9 cellular contexts compared by ENCODE assay signal in the genomic region with DNA sequence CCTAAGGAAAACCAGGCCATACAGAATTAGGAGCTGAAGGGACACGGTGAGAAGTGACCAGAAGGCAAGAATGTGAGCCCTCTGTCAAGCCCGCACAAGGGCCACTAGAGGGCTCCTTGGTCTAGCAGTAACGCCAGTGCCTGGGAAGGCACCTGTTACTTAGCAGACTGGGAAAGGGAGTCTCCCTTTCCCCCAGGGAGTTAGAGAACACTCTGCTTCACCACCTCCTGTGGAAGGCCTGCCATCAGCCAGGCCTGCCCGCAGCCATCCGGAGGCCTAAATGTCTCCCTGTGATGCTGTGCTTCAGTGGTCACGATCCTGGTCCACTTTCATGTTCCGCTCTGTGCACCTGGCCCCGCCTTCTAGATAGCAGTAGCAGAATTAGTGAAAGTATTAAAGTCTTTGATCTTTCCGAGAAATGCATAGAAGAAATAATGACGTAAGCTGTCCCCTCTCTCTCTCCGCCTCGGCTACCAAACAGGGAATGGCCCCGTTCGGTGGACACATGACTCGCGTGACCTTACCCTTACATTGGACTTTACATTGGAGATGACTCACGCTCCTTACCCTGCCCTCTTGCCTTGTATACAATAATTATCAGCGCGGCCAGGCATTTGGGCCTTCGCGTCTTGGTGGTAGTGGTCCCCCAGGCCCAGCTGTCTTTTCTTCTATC. TPM values are rescaled to one million over a fixed set of nuclear protein-coding genes. Genes with fewer than 3 reads are reported as not detected.
DNase-seq lines count a peak whose midpoint lies in the region; ATAC-seq and TF ChIP-seq lines count a peak whose summit lies in the region.
"Had no signal": no experiment of that assay in that cellular context is flagged by ENCODE, and none has a peak within 500 bp of the region (broad histone marks: within the 10 kb centered on the region; RNA-seq: fewer than 3 reads in every experiment).

No MANE protein-coding gene starts in this region.

- H3K9me3 ChIP-seq in mucosa of descending colon = no peaks in the 10 kb centered on the region

- no peak overlapping the region for H3K4me3 ChIP-seq in mucosa of descending colon

- DNase-seq in NCI-H1436 (lab: John Stamatoyannopoulos, UW) = peak; percentile 53
- no peak for DNase-seq in NCI-H1436 treated with DMSO at 0.1 percent for 48 hours (lab: John Stamatoyannopoulos, UW)
- peak; percentile 62 for DNase-seq in M059J (ENCODE audit: low read depth)
- peak; percentile 71 for DNase-seq in SK-MEL-5 (ENCODE audit: low read depth, low spot score)
- peak; percentile 54 for DNase-seq in ecto neural progenitor cell (ENCODE audit: low spot score)
- peak; percentile 55 to 75 (median 65) for DNase-seq in mucosa of descending colon
- DNase-seq in epidermal melanocyte (ENCODE audit: insufficient read length, low spot score) = no peak

- no peaks in the 10 kb centered on the region for H3K36me3 ChIP-seq in mucosa of descending colon (ENCODE audit: low read depth)

- TF ChIP-seq CTCF in mucosa of descending colon (IDR thresholded peaks at IDR 0.05) = peak; percentile 57

- H3K4me1 ChIP-seq in mucosa of descending colon (ENCODE audit: low read depth) = no peaks in the 10 kb centered on the region

- intact Hi-C loops in mucosa of descending colon (cut with DNase I, micrococcal nuclease) = no loop called here

- in situ Hi-C loops in SK-MEL-5 (cut with HindIII; ENCODE audit: low pct_unique_long_range_greater_than_20kb, low sequenced_read_pairs) = no loop called here

- peak; percentile 88 for ATAC-seq in mucosa of descending colon
- ATAC-seq in GM21737 (IDR thresholded peaks at IDR 0.05; ENCODE audit: unreplicated experiment) = no peak

RNA-seq across cellular contexts. Expression of a gene that starts 10.7 kb away (rescaled TPM):
- 436 and 441 TPM in 2 replicates for total RNA-seq in M059J (2014; rRNA removed; shearing (Covaris generic))
- total RNA-seq in SK-MEL-5 (2014; rRNA removed; shearing (Covaris generic)) = 722 and 833 TPM in 2 replicates
- polyA plus RNA-seq in SK-MEL-5 (2015; cell fraction: cytosol; rRNA removed) = 485 and 712 TPM in 2 replicates
- 152 and 162 TPM in 2 replicates for polyA plus RNA-seq in SK-MEL-5 (2015; cell fraction: nucleus; rRNA removed)
- total RNA-seq in mucosa of descending colon = 100 to 1,000 TPM; 284 to 441 (median 325) TPM

RNA-seq across cellular contexts. Expression of a gene that starts 33.9 kb away (rescaled TPM):
- 118 and 153 TPM in 2 replicates for total RNA-seq in M059J (2014; rRNA removed; shearing (Covaris generic))
- 159 and 175 TPM in 2 replicates for total RNA-seq in SK-MEL-5 (2014; rRNA removed; shearing (Covaris generic))
- 160 and 167 TPM in 2 replicates for polyA plus RNA-seq in SK-MEL-5 (2015; cell fraction: cytosol; rRNA removed)
- 492 and 512 TPM in 2 replicates for polyA plus RNA-seq in SK-MEL-5 (2015; cell fraction: nucleus; rRNA removed)
- total RNA-seq in mucosa of descending colon = 100 to 1,000 TPM; 248 to 349 (median 311) TPM

RNA-seq across cellular contexts. Expression of a gene that starts 49.6 kb away (rescaled TPM):
- total RNA-seq in M059J (2014; rRNA removed; shearing (Covaris generic)) = not detected in 2 replicates
- not detected in 2 replicates for total RNA-seq in SK-MEL-5 (2014; rRNA removed; shearing (Covaris generic))
- polyA plus RNA-seq in SK-MEL-5 (2015; cell fraction: cytosol; rRNA removed) = not detected in 2 replicates
- not detected in 2 replicates for polyA plus RNA-seq in SK-MEL-5 (2015; cell fraction: nucleus; rRNA removed)
- total RNA-seq in mucosa of descending colon = not detected
- total RNA-seq: CD4-positive, CD25-positive, alpha-beta regulatory T cell had no signal
- polyA plus RNA-seq: CD4-positive, CD25-positive, alpha-beta regulatory T cell had no signal

RNA-seq across cellular contexts. Expression of a gene that starts 56.9 kb away (rescaled TPM):
- 2.6 and 5.7 TPM in 2 replicates for total RNA-seq in M059J (2014; rRNA removed; shearing (Covaris generic))
- total RNA-seq in SK-MEL-5 (2014; rRNA removed; shearing (Covaris generic)) = 4.5 and 7.8 TPM in 2 replicates
- 11.8 and 12.9 TPM in 2 replicates for polyA plus RNA-seq in SK-MEL-5 (2015; cell fraction: cytosol; rRNA removed)
- polyA plus RNA-seq in SK-MEL-5 (2015; cell fraction: nucleus; rRNA removed) = 23.4 and 26.8 TPM in 2 replicates
- total RNA-seq in mucosa of descending colon = 10 to 100 TPM; 17.3 to 34.6 (median 23.1) TPM

Comparison
In these comparisons a context has a peak if more than half of its experiments do, and no peak if none do; other contexts are left out.
1. DNase-seq: peak in NCI-H1436 (single experiment), M059J (single experiment), SK-MEL-5 (single experiment), ecto neural progenitor cell (single experiment) and mucosa of descending colon (3 of 3); none in NCI-H1436 treated with DMSO at 0.1 percent for 48 hours (single experiment) and epidermal melanocyte (single experiment).